In the genomic region with DNA sequence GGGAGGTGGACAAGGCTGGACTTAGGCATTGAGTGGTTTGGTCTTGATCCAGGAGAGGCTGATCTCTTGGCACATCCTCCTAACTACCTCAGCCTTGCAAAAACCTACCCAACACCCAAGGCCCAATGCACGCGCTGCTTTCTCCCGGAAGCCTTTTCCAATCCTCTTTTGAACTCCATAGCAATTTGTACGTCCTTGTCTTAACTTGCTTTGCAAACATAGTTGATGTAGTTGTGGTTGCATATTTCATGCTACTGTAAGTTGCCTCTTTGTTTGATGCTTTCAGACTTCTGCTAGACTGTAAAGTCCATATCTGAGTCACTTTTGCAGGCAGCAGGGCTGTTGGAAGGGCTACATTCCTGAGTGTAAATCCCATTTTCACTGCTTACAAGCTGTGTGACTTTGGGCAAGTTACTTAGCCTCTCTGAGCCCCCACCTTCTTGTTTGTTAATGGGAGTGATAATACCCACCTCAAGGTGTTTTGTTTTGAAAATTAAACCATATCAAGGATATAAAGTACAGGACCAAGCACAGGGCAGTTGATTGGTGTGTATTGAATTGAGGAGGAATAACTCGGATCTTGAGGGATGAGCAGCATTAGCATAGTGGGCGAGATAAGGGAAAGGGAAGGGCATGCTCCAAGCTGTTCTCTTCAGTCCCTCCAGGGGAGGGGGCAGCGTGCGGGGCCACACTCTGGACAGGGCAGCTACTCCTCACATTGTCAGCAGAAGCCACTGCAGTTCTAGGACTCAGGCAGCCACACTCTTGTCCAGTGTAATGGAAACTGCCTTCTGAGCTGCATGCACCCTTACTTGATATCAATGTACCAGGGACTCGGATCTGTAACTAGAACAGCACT, we compare ENCODE assay signal across 27 cellular contexts. TPM values are rescaled to one million over a fixed set of nuclear protein-coding genes. Genes with fewer than 3 reads are reported as not detected.
DNase-seq lines count a peak whose midpoint lies in the region; ATAC-seq and TF ChIP-seq lines count a peak whose summit lies in the region.
"Had no signal": no experiment of that assay in that cellular context is flagged by ENCODE, and none has a peak within 500 bp of the region (broad histone marks: within the 10 kb centered on the region; RNA-seq: fewer than 3 reads in every experiment).

No MANE protein-coding gene starts in this region.

- no peaks in the 10 kb centered on the region for H3K27me3 Mint-ChIP-seq in GM23338 (ENCODE audit: insufficient read depth, low read depth, poor library complexity)
- H3K27me3 Mint-ChIP-seq: activated CD4-positive, alpha-beta memory T cell treated with anti-CD3 and anti-CD28 coated beads, Interleukin-2, amount 10 ng/mL, durations not matched to agents 7 days and 5 days; stimulated activated naive CD8-positive, alpha-beta T cell treated with anti-CD3 and anti-CD28 coated beads, Interleukin-15, Interleukin-2, amounts not matched to agents 100 ng/mL and 50 ng/mL, for 24 hours had no signal

- no peaks in the 10 kb centered on the region for H3K27me3 ChIP-seq in GM23338 (ENCODE audit: insufficient read depth)
- H3K27me3 ChIP-seq: gastroesophageal sphincter, upper lobe of left lung had no signal

- H3K9me2 ChIP-seq in GM23338 (ENCODE audit: insufficient read depth), result no peaks in the 10 kb centered on the region

- no peak overlapping the region for H3K9ac ChIP-seq in SK-N-MC (ENCODE audit: insufficient read length)
- H3K9ac ChIP-seq: KMS-11 had no signal

- H3K36me3 ChIP-seq in GM23338 (ENCODE audit: insufficient read depth) (no peaks in the 10 kb centered on the region), SK-N-MC (ENCODE audit: insufficient read depth, low read length) (no peaks in the 10 kb centered on the region), mucosa of descending colon (ENCODE audit: low read depth) (no peaks in the 10 kb centered on the region)
- H3K36me3 ChIP-seq: gastroesophageal sphincter, prostate gland, upper lobe of left lung had no signal

- H2AFZ ChIP-seq in GM23338, result peak overlapping the region; percentile 7; the same call in 1 of the 2 replicates

- intact Hi-C loops in mucosa of descending colon (cut with DNase I, micrococcal nuclease), result no loop called here
- intact Hi-C loops in posterior vena cava (cut with DNase I), result no loop called here

- H4K20me1 ChIP-seq in GM23338 (replicated peaks; ENCODE audit: insufficient read depth), result no peaks in the 10 kb centered on the region

- DNase-seq in GM23338 (ENCODE audit: low spot score) (no peak), SK-N-MC (ENCODE audit: low read depth, low spot score) (no peak), epithelial cell of esophagus (ENCODE audit: low read depth) (peak; percentile 95), left lobe of liver (ENCODE audit: low spot score) (peak; percentile 70), SHP77 treated with DMSO at 0.1 percent for 48 hours (lab: John Stamatoyannopoulos, UW) (no peak), mucosa of descending colon (no peak), posterior vena cava (ENCODE audit: low spot score) (no peak), NCI-H748 treated with DMSO at 0.1 percent for 48 hours (lab: John Stamatoyannopoulos, UW) (no peak)
- DNase-seq: activated CD4-positive, alpha-beta memory T cell treated with anti-CD3 and anti-CD28 coated beads, Interleukin-2, amount 10 ng/mL, durations not matched to agents 7 days and 5 days; activated naive CD4-positive, alpha-beta T cell treated with Interleukin-2 at 50 U/mL for 16 hours; activated T-cell treated with anti-CD3 and anti-CD28 coated beads, Interleukin-2, amount 50 U/mL, for 1 hour; aorta; DND-41; H9; MV-4-11; NCI-H1694; stimulated activated CD4-positive, alpha-beta T cell treated with anti-CD3 and anti-CD28 coated beads, Interleukin-2, amount 100 ng/mL, for 48 hours had no signal

- no peaks in the 10 kb centered on the region for H3K9me3 ChIP-seq in SK-N-MC (ENCODE audit: low read depth, low read length)
- H3K9me3 ChIP-seq in mucosa of descending colon, result no peaks in the 10 kb centered on the region
- H3K9me3 ChIP-seq: gastroesophageal sphincter, prostate gland, upper lobe of left lung had no signal

- H3K79me2 ChIP-seq in GM23338 (replicated peaks; ENCODE audit: insufficient read depth), result no peaks in the 10 kb centered on the region

- H3K27ac ChIP-seq in GM23338 (ENCODE audit: low read depth) (no peak overlapping the region), SK-N-MC (peak overlapping the region; percentile 50; the same call in 1 of the 2 replicates)
- H3K27ac ChIP-seq: gastroesophageal sphincter, KMS-11, prostate gland, upper lobe of left lung had no signal

- H3K4me2 ChIP-seq in GM23338, result no peak overlapping the region
- H3K4me2 ChIP-seq: KMS-11 had no signal

- no peaks in the 10 kb centered on the region for H3K36me3 Mint-ChIP-seq in GM23338 (ENCODE audit: low read depth)
- H3K36me3 Mint-ChIP-seq: WTC11 had no signal

- no peak for TF ChIP-seq CTCF in GM23338 (conservative IDR thresholded peaks at IDR 0.05; ENCODE audit: low read depth in 2 of 2)
- no peak for TF ChIP-seq CTCF in epithelial cell of esophagus (IDR thresholded peaks at IDR 0.05; ENCODE audit: insufficient read depth, low read depth, low read length, missing control alignments)
- no peak for TF ChIP-seq CTCF in mucosa of descending colon (IDR thresholded peaks at IDR 0.05)

- H3K4me1 Mint-ChIP-seq in GM23338, result peaks cover 32% of the 10 kb centered on the region

- H3K4me1 ChIP-seq in GM23338 (ENCODE audit: insufficient read depth) (peaks cover 19% of the 10 kb centered on the region; the same call in 1 of the 2 replicates), mucosa of descending colon (ENCODE audit: low read depth) (no peaks in the 10 kb centered on the region)
- H3K4me1 ChIP-seq: prostate gland had no signal

- no peak overlapping the region for H3K27ac Mint-ChIP-seq in GM23338
- H3K27ac Mint-ChIP-seq: activated CD4-positive, alpha-beta memory T cell treated with anti-CD3 and anti-CD28 coated beads, Interleukin-2, amount 10 ng/mL, durations not matched to agents 7 days and 5 days; stimulated activated naive CD8-positive, alpha-beta T cell treated with anti-CD3 and anti-CD28 coated beads, Interleukin-15, Interleukin-2, amounts not matched to agents 100 ng/mL and 50 ng/mL, for 24 hours; WTC11 had no signal

- no peak overlapping the region for H3K4me3 Mint-ChIP-seq in GM23338
- H3K4me3 Mint-ChIP-seq: activated CD4-positive, alpha-beta memory T cell treated with anti-CD3 and anti-CD28 coated beads, Interleukin-2, amount 10 ng/mL, durations not matched to agents 7 days and 5 days; H9; stimulated activated naive CD8-positive, alpha-beta T cell treated with anti-CD3 and anti-CD28 coated beads, Interleukin-15, Interleukin-2, amounts not matched to agents 100 ng/mL and 50 ng/mL, for 24 hours; WTC11 had no signal

- H3K4me3 ChIP-seq in GM23338, result no peak overlapping the region
- H3K4me3 ChIP-seq in SK-N-MC, result peak overlapping the region; percentile 55
- no peak overlapping the region for H3K4me3 ChIP-seq in epithelial cell of esophagus (ENCODE audit: low read length)
- no peak overlapping the region for H3K4me3 ChIP-seq in mucosa of descending colon
- H3K4me3 ChIP-seq: gastroesophageal sphincter, prostate gland, skin epidermis, upper lobe of left lung had no signal

- no peak for ATAC-seq in GM23338
- peak; percentile 65 for ATAC-seq in left lobe of liver
- ATAC-seq in mucosa of descending colon, result no peak
- ATAC-seq: gastroesophageal sphincter had no signal

- H3F3A ChIP-seq in GM23338 (replicated peaks; ENCODE audit: low read depth), result no peaks in the 10 kb centered on the region

- H3K9me3 Mint-ChIP-seq in GM23338, result no peaks in the 10 kb centered on the region
- H3K9me3 Mint-ChIP-seq: activated CD4-positive, alpha-beta memory T cell treated with anti-CD3 and anti-CD28 coated beads, Interleukin-2, amount 10 ng/mL, durations not matched to agents 7 days and 5 days; H9; stimulated activated naive CD8-positive, alpha-beta T cell treated with anti-CD3 and anti-CD28 coated beads, Interleukin-15, Interleukin-2, amounts not matched to agents 100 ng/mL and 50 ng/mL, for 24 hours; WTC11 had no signal

TF ChIP-seq in GM23338, 12 proteins besides CTCF, POLR2A, EP300 and RAD21:
- no peak for TF ChIP-seq STAT1 (IDR thresholded peaks at IDR 0.05; ENCODE audit: unreplicated experiment)

RNA-seq across cellular contexts. Expression of a gene that starts 28.8 kb away (rescaled TPM):
- total RNA-seq in GM23338 (2014; rRNA removed; shearing (Covaris generic)), result 15.3 and 28.8 TPM in 2 replicates
- polyA plus RNA-seq in GM23338 (2016; fragmentation: Nextera tagmentation; extraction: Ambion mirVana), result 6.3 and 6.4 TPM in 2 replicates
- 39.5 TPM for total RNA-seq in left lobe of liver
- total RNA-seq in mucosa of descending colon, result 10 to 100 TPM; 17.2 to 31.8 (median 23.5) TPM
- total RNA-seq in posterior vena cava, result 10 to 100 TPM; 30.6 to 37.6 TPM

RNA-seq across cellular contexts. Expression of a gene that starts 30.4 kb away (rescaled TPM):
- not detected in 2 replicates for total RNA-seq in GM23338 (2014; rRNA removed; shearing (Covaris generic))
- polyA plus RNA-seq in GM23338 (2016; fragmentation: Nextera tagmentation; extraction: Ambion mirVana), result 0.19 and 0.32 TPM in 2 replicates
- total RNA-seq in left lobe of liver (not detected), mucosa of descending colon (not detected), posterior vena cava (not detected)
- total RNA-seq: gastroesophageal sphincter; H9; kidney epithelial cell; T-helper 2 cell treated with Interferon-gamma antibody and Interleukin-4, amounts not matched to agents 100 ng/mL and 5 ng/mL, for 36 hours had no signal
- polyA plus RNA-seq: aorta, neural cell had no signal

Comparison
In these comparisons a context has a peak if more than half of its experiments do, and no peak if none do; other contexts are left out.
1. DNase-seq: peak in epithelial cell of esophagus (single experiment) and left lobe of liver (single experiment); none in GM23338 (single experiment), SK-N-MC (single experiment), SHP77 treated with DMSO at 0.1 percent for 48 hours (single experiment), mucosa of descending colon (0 of 3), posterior vena cava (single experiment) and NCI-H748 treated with DMSO at 0.1 percent for 48 hours (single experiment).